9 cellular contexts compared by ENCODE assay signal in the genomic region with DNA sequence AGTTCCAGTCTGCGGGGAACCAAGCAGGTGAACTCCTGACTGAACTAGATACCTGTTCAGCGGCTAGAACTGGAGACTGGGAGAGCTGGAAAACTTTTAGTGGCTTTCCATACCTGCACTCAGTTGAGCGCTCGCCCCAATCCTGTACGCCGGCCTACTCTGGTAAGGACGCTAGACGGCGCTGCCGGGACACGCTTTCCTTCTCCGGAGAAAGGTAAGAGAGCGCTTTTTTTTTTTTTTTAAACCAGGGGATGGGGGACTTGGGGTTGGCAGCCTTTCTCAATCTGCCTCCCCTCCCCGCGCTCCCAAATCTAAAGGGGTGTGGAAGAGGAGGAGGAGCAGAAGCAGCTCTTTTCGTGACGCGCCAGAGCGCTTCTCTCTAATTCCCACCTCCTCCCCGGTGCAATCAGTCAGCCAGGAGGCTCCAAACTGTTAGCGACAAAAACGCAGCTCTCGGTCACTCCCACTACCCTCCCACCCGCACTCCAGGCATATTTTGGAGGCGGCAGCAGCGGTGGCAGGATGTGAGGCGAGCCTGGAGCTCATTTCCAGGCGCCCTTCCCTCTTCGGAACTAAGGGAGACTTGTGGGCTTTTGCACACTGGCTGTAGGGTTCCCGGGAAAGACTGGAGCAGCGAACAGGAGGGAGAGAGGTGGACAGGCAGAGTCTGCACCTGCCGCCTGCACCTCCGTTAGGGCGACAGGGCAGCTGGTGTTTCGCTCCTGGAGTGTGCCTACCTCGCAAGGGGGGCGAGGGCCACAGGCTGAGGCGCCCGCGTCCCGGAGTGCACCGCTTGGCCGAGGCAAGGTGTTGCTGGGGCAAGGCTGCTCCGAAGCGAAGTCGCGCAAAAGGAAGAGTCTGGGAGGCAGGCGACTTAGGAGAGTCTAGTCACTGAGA. TPM values are rescaled to one million over a fixed set of nuclear protein-coding genes. Genes with fewer than 3 reads are reported as not detected.
DNase-seq lines count a peak whose midpoint lies in the region; ATAC-seq and TF ChIP-seq lines count a peak whose summit lies in the region.
"Had no signal": no experiment of that assay in that cellular context is flagged by ENCODE, and none has a peak within 500 bp of the region (broad histone marks: within the 10 kb centered on the region; RNA-seq: fewer than 3 reads in every experiment).

IL1RAPL2 (plus strand) TSS at position 409 of the 897 bp plus-strand sequence.

- no peaks in the 10 kb centered on the region for H3K4me1 ChIP-seq in PC-3 (ENCODE audit: insufficient read depth, low read length)
- H3K4me1 ChIP-seq: adrenal gland had no signal

- no peaks in the 10 kb centered on the region for H3K36me3 Mint-ChIP-seq in activated T-cell treated with anti-CD3 and anti-CD28 coated beads, Interleukin-2, amount 50 U/mL, for 72 hours (ENCODE audit: insufficient read depth in 2 of 2)
- H3K36me3 Mint-ChIP-seq in activated T-cell treated with anti-CD3 and anti-CD28 coated beads, Interleukin-2, amount 50 U/mL, for 24 hours (ENCODE audit: low read depth): no peaks in the 10 kb centered on the region
- no peaks in the 10 kb centered on the region for H3K36me3 Mint-ChIP-seq in CD14-positive monocyte

- no peaks in the 10 kb centered on the region for H3K9me2 ChIP-seq in PC-3 (replicated peaks; ENCODE audit: low read length)

- H3K27me3 Mint-ChIP-seq in activated T-cell treated with anti-CD3 and anti-CD28 coated beads, Interleukin-2, amount 50 U/mL, for 72 hours (ENCODE audit: low read depth): peaks cover 60% of the 10 kb centered on the region
- H3K27me3 Mint-ChIP-seq in activated T-cell treated with anti-CD3 and anti-CD28 coated beads, Interleukin-2, amount 50 U/mL, for 24 hours: peaks cover 68% of the 10 kb centered on the region
- peaks cover 41 to 60% (median 49%) of the 10 kb centered on the region in 3 donors for H3K27me3 Mint-ChIP-seq in CD14-positive monocyte (ENCODE audit: low read depth in 3 of 3)

- H3K36me3 ChIP-seq in PC-3 (ENCODE audit: low read depth, low read length): no peaks in the 10 kb centered on the region
- H3K36me3 ChIP-seq: adrenal gland had no signal

- CTCF ChIA-PET in PC-3 (lab: Charles Lee): interaction anchor here (0.6 to 1.4 kb wide), 6 partner anchors 51 to 624 kb away, joined by 3 to 7 read pairs (median 4); no protein-coding TSS in a partner anchor

- peak within 1 kb of the TSS; percentile 90 for H3K4me2 ChIP-seq in PC-3 (ENCODE audit: low read length)

- intact Hi-C loops in PC-3 (cut with micrococcal nuclease) (loop anchor here (1.0 to 5.0 kb wide), 6 partner anchors 81 to 626 kb away; no protein-coding TSS in a partner anchor), CD14-positive monocyte (cut with micrococcal nuclease) (no loop called here)

- H3K9me3 ChIP-seq in PC-3 (ENCODE audit: low read length): no peaks in the 10 kb centered on the region
- H3K9me3 ChIP-seq: adrenal gland had no signal

- no peak within 1 kb of the TSS for H3K27ac Mint-ChIP-seq in activated T-cell treated with anti-CD3 and anti-CD28 coated beads, Interleukin-2, amount 50 U/mL, for 72 hours
- H3K27ac Mint-ChIP-seq in activated T-cell treated with anti-CD3 and anti-CD28 coated beads, Interleukin-2, amount 50 U/mL, for 24 hours: no peak within 1 kb of the TSS
- no peak within 1 kb of the TSS for H3K27ac Mint-ChIP-seq in CD14-positive monocyte

- H3K27me3 ChIP-seq in PC-3 (ENCODE audit: low read length): peaks cover 17% of the 10 kb centered on the region

- peak; percentile 1 to 16 for DNase-seq in activated T-cell treated with anti-CD3 and anti-CD28 coated beads, Interleukin-2, amount 50 U/mL, for 72 hours
- DNase-seq in activated T-cell treated with anti-CD3 and anti-CD28 coated beads, Interleukin-2, amount 50 U/mL, for 24 hours: no peak
- DNase-seq in PC-3 (peak; percentile 81), foreskin fibroblast (peak in 1 of 2 donors; percentile 13), retinal pigment epithelial cell (ENCODE audit: low read depth) (no peak), CD14-positive monocyte (ENCODE audit: low spot score) (no peak), AG08395 (ENCODE audit: low spot score) (no peak)

- TF ChIP-seq CTCF in PC-3 (conservative IDR thresholded peaks at IDR 0.05; ENCODE audit: low read depth, low read length) (peak; percentile 82), foreskin fibroblast (IDR thresholded peaks at IDR 0.05; ENCODE audit: low read depth, low read length) (peak; percentile 22), retinal pigment epithelial cell (conservative IDR thresholded peaks at IDR 0.05; ENCODE audit: low read depth, low read length) (peak; percentile 79), CD14-positive monocyte (IDR thresholded peaks at IDR 0.05) (no peak)

- peak within 1 kb of the TSS in 1 of 2 donors; percentile 56 for H3K4me3 Mint-ChIP-seq in activated T-cell treated with anti-CD3 and anti-CD28 coated beads, Interleukin-2, amount 50 U/mL, for 72 hours
- H3K4me3 Mint-ChIP-seq in activated T-cell treated with anti-CD3 and anti-CD28 coated beads, Interleukin-2, amount 50 U/mL, for 24 hours: no peak within 1 kb of the TSS
- H3K4me3 Mint-ChIP-seq in CD14-positive monocyte: peak within 1 kb of the TSS in 1 of 2 donors; percentile 53

- POLR2A ChIA-PET in PC-3 (lab: Charles Lee; ENCODE audit: unreplicated experiment): interaction anchor here (0.6 kb wide), 1 partner anchor 78 kb away, joined by 3 read pairs; no protein-coding TSS in a partner anchor

- no peaks in the 10 kb centered on the region for H4K20me1 ChIP-seq in PC-3 (ENCODE audit: low read length)

- no peaks in the 10 kb centered on the region for H3K79me2 ChIP-seq in PC-3 (ENCODE audit: low read length)

- peak within 1 kb of the TSS; percentile 80 for H3K4me3 ChIP-seq in PC-3 (ENCODE audit: low read length)
- H3K4me3 ChIP-seq in foreskin fibroblast (ENCODE audit: low read depth in 1 of 2, low read length in 2 of 2): no peak within 1 kb of the TSS
- H3K4me3 ChIP-seq in retinal pigment epithelial cell (ENCODE audit: low read length): peak within 1 kb of the TSS; percentile 17
- H3K4me3 ChIP-seq: adrenal gland had no signal

- TSS peak; percentile 24 for BruUV-seq in PC-3 (replicated peaks; lab: Mats Ljungman, UMichigan)

- H3K27ac ChIP-seq in PC-3 (ENCODE audit: low read length): no peak within 1 kb of the TSS
- H3K27ac ChIP-seq: adrenal gland had no signal

- H3F3A ChIP-seq in PC-3 (ENCODE audit: low read length, unreplicated experiment): no peaks in the 10 kb centered on the region

- no peak for ATAC-seq in activated T-cell treated with anti-CD3 and anti-CD28 coated beads, Interleukin-2, amount 50 U/mL, for 72 hours (replicated peaks in 1 of 2)
- ATAC-seq in PC-3 (peak; percentile 75), HG03457 (IDR thresholded peaks at IDR 0.05; ENCODE audit: unreplicated experiment) (no peak)

- no peaks in the 10 kb centered on the region for H3K4me1 Mint-ChIP-seq in activated T-cell treated with anti-CD3 and anti-CD28 coated beads, Interleukin-2, amount 50 U/mL, for 72 hours (ENCODE audit: low read depth)
- no peaks in the 10 kb centered on the region for H3K4me1 Mint-ChIP-seq in activated T-cell treated with anti-CD3 and anti-CD28 coated beads, Interleukin-2, amount 50 U/mL, for 24 hours (ENCODE audit: low read depth)
- no peaks in the 10 kb centered on the region for H3K4me1 Mint-ChIP-seq in CD14-positive monocyte

- H2AFZ ChIP-seq in PC-3 (ENCODE audit: low read length): peak within 1 kb of the TSS; percentile 89

- no peak within 1 kb of the TSS for H3K9ac ChIP-seq in PC-3 (ENCODE audit: low read length)

- no peaks in the 10 kb centered on the region for H3K9me3 Mint-ChIP-seq in activated T-cell treated with anti-CD3 and anti-CD28 coated beads, Interleukin-2, amount 50 U/mL, for 72 hours
- no peaks in the 10 kb centered on the region for H3K9me3 Mint-ChIP-seq in activated T-cell treated with anti-CD3 and anti-CD28 coated beads, Interleukin-2, amount 50 U/mL, for 24 hours
- peaks cover 0 to 16% (median 2%) of the 10 kb centered on the region in 7 donors for H3K9me3 Mint-ChIP-seq in CD14-positive monocyte

RNA-seq across cellular contexts. Expression of gene IL1RAPL2, which starts in this region (rescaled TPM):
- not detected for total RNA-seq in activated T-cell treated with anti-CD3 and anti-CD28 coated beads, Interleukin-2, amount 50 U/mL, for 72 hours
- 0.52 and 0.62 TPM in 2 replicates for total RNA-seq in PC-3 (2014; rRNA removed)
- polyA plus RNA-seq in CD14-positive monocyte: not detected

Comparison
In these comparisons a context has a peak if more than half of its experiments do, and no peak if none do; other contexts are left out.
1. Peak in DNase-seq in activated T-cell treated with anti-CD3 and anti-CD28 coated beads, Interleukin-2, amount 50 U/mL, for 72 hours; RNA of the gene not detected or under 1 TPM.
2. Peak in DNase-seq, ATAC-seq, H3K4me3 ChIP-seq and H3K4me2 ChIP-seq in PC-3; RNA of the gene not detected or under 1 TPM.